In the genomic region with DNA sequence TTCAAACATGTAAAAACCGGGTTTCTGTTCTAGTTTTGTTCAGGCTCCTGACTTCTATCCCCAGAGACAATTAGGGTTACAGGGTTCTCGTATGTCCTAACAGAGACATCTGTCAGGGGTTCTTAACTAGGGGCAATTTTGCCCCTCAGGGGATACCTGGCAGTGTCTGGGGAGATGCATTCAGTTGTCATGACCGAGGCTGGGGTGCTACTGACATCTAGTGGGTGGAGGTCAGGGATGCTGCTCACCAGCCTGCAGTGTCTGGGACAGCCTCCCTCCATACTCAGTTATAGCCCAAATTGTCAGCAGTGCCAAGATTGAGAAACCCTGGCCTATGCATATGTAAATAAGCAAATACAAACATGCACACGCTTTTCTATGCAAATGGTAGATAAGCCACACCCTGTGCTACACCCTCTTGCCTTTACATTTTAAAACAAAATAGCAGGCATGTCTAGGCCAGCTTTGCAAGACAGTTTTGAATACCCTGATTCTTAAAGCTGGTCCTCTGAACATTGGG, we compare ENCODE assay signal across 9 cellular contexts. TPM values are rescaled to one million over a fixed set of nuclear protein-coding genes. Genes with fewer than 3 reads are reported as not detected.
DNase-seq lines count a peak whose midpoint lies in the region; ATAC-seq, FAIRE-seq and TF ChIP-seq lines count a peak whose summit lies in the region.
"Had no signal": no experiment of that assay in that cellular context is flagged by ENCODE, and none has a peak within 500 bp of the region (broad histone marks: within the 10 kb centered on the region; RNA-seq: fewer than 3 reads in every experiment).

No MANE protein-coding gene starts in this region.

- no peak overlapping the region for H3K4me3 Mint-ChIP-seq in activated CD8-positive, alpha-beta T cell treated with anti-CD3 and anti-CD28 coated beads, Interleukin-2, amount 10 ng/mL, durations not matched to agents 7 days and 5 days
- no peak overlapping the region for H3K4me3 Mint-ChIP-seq in naive thymus-derived CD4-positive, alpha-beta T cell
- H3K4me3 Mint-ChIP-seq: brain had no signal

- CTCF ChIA-PET in activated CD8-positive, alpha-beta T cell treated with anti-CD3 and anti-CD28 coated beads, Interleukin-2, amount 10 ng/mL, durations not matched to agents 7 days and 5 days (lab: Charles Lee), result interaction anchor here (0.8 to 4.7 kb wide), 9 partner anchors 8 to 277 kb away, joined by 3 to 53 read pairs (median 7); partner anchors contain the start of gene SOCS1
- CTCF ChIA-PET in naive thymus-derived CD4-positive, alpha-beta T cell (lab: Charles Lee), result interaction anchor here (0.6 kb wide), 1 partner anchor 861 kb away, joined by 3 read pairs; no protein-coding TSS in a partner anchor

- H3K9me3 ChIP-seq in naive thymus-derived CD4-positive, alpha-beta T cell (ENCODE audit: control insufficient read depth in 2 of 3, low read length in 3 of 3), result no peaks in the 10 kb centered on the region
- H3K9me3 ChIP-seq in kidney (ENCODE audit: control insufficient read depth in 1 of 2, low read length in 2 of 2), result no peaks in the 10 kb centered on the region

- POLR2A ChIA-PET in activated CD8-positive, alpha-beta T cell treated with anti-CD3 and anti-CD28 coated beads, Interleukin-2, amount 10 ng/mL, durations not matched to agents 7 days and 5 days (lab: Charles Lee), result no interaction called here
- POLR2A ChIA-PET in naive thymus-derived CD4-positive, alpha-beta T cell (lab: Charles Lee), result interaction anchor here (0.7 kb wide), 1 partner anchor 262 kb away, joined by 3 read pairs; no protein-coding TSS in a partner anchor

- FAIRE-seq in kidney (lab: Jason Lieb, UNC), result no peak

- H3K27ac ChIP-seq in naive thymus-derived CD4-positive, alpha-beta T cell (ENCODE audit: low read depth, low read length), result no peak overlapping the region
- H3K27ac ChIP-seq in kidney (ENCODE audit: low read depth in 2 of 2, low read length in 2 of 2), result no peak overlapping the region

- peaks cover 81% of the 10 kb centered on the region for H3K4me1 Mint-ChIP-seq in activated CD8-positive, alpha-beta T cell treated with anti-CD3 and anti-CD28 coated beads, Interleukin-2, amount 10 ng/mL, durations not matched to agents 7 days and 5 days (ENCODE audit: low read depth)
- peaks cover 11 to 74% (median 19%) of the 10 kb centered on the region in 7 donors for H3K4me1 Mint-ChIP-seq in naive thymus-derived CD4-positive, alpha-beta T cell

- peaks cover 0 to 10% of the 10 kb centered on the region in 2 donors for H3K4me1 ChIP-seq in naive thymus-derived CD4-positive, alpha-beta T cell (ENCODE audit: control insufficient read depth in 2 of 2, insufficient read depth in 2 of 2, low read length in 2 of 2)
- H3K4me1 ChIP-seq in kidney (ENCODE audit: control insufficient read depth in 1 of 2, insufficient read depth in 1 of 2, low read depth in 1 of 2, low read length in 2 of 2), result peaks cover 0 to 6% of the 10 kb centered on the region in 2 donors

- no peak overlapping the region for H3K9ac ChIP-seq in kidney (ENCODE audit: low read length in 2 of 2)

- H3K9me3 Mint-ChIP-seq in activated CD8-positive, alpha-beta T cell treated with anti-CD3 and anti-CD28 coated beads, Interleukin-2, amount 10 ng/mL, durations not matched to agents 7 days and 5 days (ENCODE audit: insufficient read depth), result no peaks in the 10 kb centered on the region
- H3K9me3 Mint-ChIP-seq in naive thymus-derived CD4-positive, alpha-beta T cell, result peaks cover 0 to 1% (median 0%) of the 10 kb centered on the region in 11 donors
- H3K9me3 Mint-ChIP-seq: brain had no signal

- H3K36me3 Mint-ChIP-seq in activated CD8-positive, alpha-beta T cell treated with anti-CD3 and anti-CD28 coated beads, Interleukin-2, amount 10 ng/mL, durations not matched to agents 7 days and 5 days (ENCODE audit: low read depth), result peaks cover 74% of the 10 kb centered on the region
- H3K36me3 Mint-ChIP-seq in naive thymus-derived CD4-positive, alpha-beta T cell, result peaks cover 9 to 45% (median 13%) of the 10 kb centered on the region in 5 donors

- no peaks in the 10 kb centered on the region for H3K27me3 Mint-ChIP-seq in activated CD8-positive, alpha-beta T cell treated with anti-CD3 and anti-CD28 coated beads, Interleukin-2, amount 10 ng/mL, durations not matched to agents 7 days and 5 days (ENCODE audit: low read depth)
- H3K27me3 Mint-ChIP-seq in naive thymus-derived CD4-positive, alpha-beta T cell, result no peaks in the 10 kb centered on the region
- H3K27me3 Mint-ChIP-seq: brain had no signal

- intact Hi-C loops in naive thymus-derived CD4-positive, alpha-beta T cell (cut with micrococcal nuclease), result no loop called here
- intact Hi-C loops in kidney (cut with DNase I), result no loop called here

- peak; percentile 83 for ATAC-seq in activated CD8-positive, alpha-beta T cell treated with anti-CD3 and anti-CD28 coated beads, Interleukin-2, amount 10 ng/mL, durations not matched to agents 7 days and 5 days
- ATAC-seq in naive thymus-derived CD4-positive, alpha-beta T cell, result peak; percentile 75

- H3K27ac Mint-ChIP-seq in activated CD8-positive, alpha-beta T cell treated with anti-CD3 and anti-CD28 coated beads, Interleukin-2, amount 10 ng/mL, durations not matched to agents 7 days and 5 days, result peak overlapping the region; percentile 64
- no peak overlapping the region for H3K27ac Mint-ChIP-seq in naive thymus-derived CD4-positive, alpha-beta T cell

- DNase-seq in activated effector memory CD4-positive, alpha-beta T cell treated with anti-CD3 and anti-CD28 coated beads, Interleukin-2, amount 50 U/mL, for 16 hours, result peak; percentile 76
- DNase-seq in activated effector memory CD4-positive, alpha-beta T cell treated with Interleukin-2 at 50 U/mL for 16 hours, result no peak
- DNase-seq in HCEC 1CT, result peak; percentile 32
- peak; percentile 93 for DNase-seq in NAMALWA (ENCODE audit: low spot score)
- peak; percentile 75 for DNase-seq in activated CD8-positive, alpha-beta T cell treated with anti-CD3 and anti-CD28 coated beads, Interleukin-2, amount 10 ng/mL, durations not matched to agents 7 days and 5 days
- no peak for DNase-seq in naive thymus-derived CD4-positive, alpha-beta T cell
- DNase-seq in kidney, result no peak
- DNase-seq in SIG-M5 (lab: John Stamatoyannopoulos, UW), result no peak

- H3K36me3 ChIP-seq in naive thymus-derived CD4-positive, alpha-beta T cell (ENCODE audit: control insufficient read depth in 2 of 3, insufficient read depth in 3 of 3, low read length in 3 of 3), result peaks cover 0 to 40% (median 0%) of the 10 kb centered on the region in 3 experiments
- peaks cover 5 to 8% of the 10 kb centered on the region in 2 donors for H3K36me3 ChIP-seq in kidney (ENCODE audit: control insufficient read depth in 1 of 2, insufficient read depth in 2 of 2, low read length in 2 of 2)

- TF ChIP-seq CTCF in kidney (IDR thresholded peaks at IDR 0.05; ENCODE audit: borderline replicate concordance, extremely low read depth, insufficient read depth), result no peak

- H3K4me3 ChIP-seq in naive thymus-derived CD4-positive, alpha-beta T cell (ENCODE audit: low read length), result no peak overlapping the region
- H3K4me3 ChIP-seq in kidney (ENCODE audit: low read length in 2 of 2), result no peak overlapping the region

- H3K27me3 ChIP-seq in naive thymus-derived CD4-positive, alpha-beta T cell (ENCODE audit: control insufficient read depth in 2 of 2, insufficient read depth in 2 of 2, low read length in 2 of 2), result no peaks in the 10 kb centered on the region

RNA-seq across cellular contexts. Expression of gene CLEC16A, which starts 37.4 kb away (rescaled TPM):
- total RNA-seq in activated CD8-positive, alpha-beta T cell treated with anti-CD3 and anti-CD28 coated beads, Interleukin-2, amount 10 ng/mL, durations not matched to agents 7 days and 5 days, result 10 to 100 TPM; 32.8 to 38.5 TPM
- 10 to 100 TPM; 28.2 to 38.2 (median 34.0) TPM for total RNA-seq in naive thymus-derived CD4-positive, alpha-beta T cell
- 10 to 100 TPM; 14.7 to 25.6 TPM for polyA plus RNA-seq in naive thymus-derived CD4-positive, alpha-beta T cell
- total RNA-seq in kidney, result 51.9 TPM
- polyA plus RNA-seq in kidney (ENCODE audit: insufficient read depth, low read depth, low replicate concordance), result 10.8 TPM

RNA-seq across cellular contexts. Expression of gene DEXI, which starts 39.5 kb away (rescaled TPM):
- total RNA-seq in activated CD8-positive, alpha-beta T cell treated with anti-CD3 and anti-CD28 coated beads, Interleukin-2, amount 10 ng/mL, durations not matched to agents 7 days and 5 days, result 10 to 100 TPM; 31.9 TPM
- 10 to 100 TPM; 13.2 to 39.8 (median 30.2) TPM for total RNA-seq in naive thymus-derived CD4-positive, alpha-beta T cell
- 10 to 100 TPM; 51.0 to 83.5 TPM for polyA plus RNA-seq in naive thymus-derived CD4-positive, alpha-beta T cell
- 31.0 TPM for total RNA-seq in kidney
- 46.2 TPM for polyA plus RNA-seq in kidney (ENCODE audit: insufficient read depth, low read depth, low replicate concordance)

Comparison
In these comparisons a context has a peak if more than half of its experiments do, and no peak if none do; other contexts are left out.
1. DNase-seq: peak in activated effector memory CD4-positive, alpha-beta T cell treated with anti-CD3 and anti-CD28 coated beads, Interleukin-2, amount 50 U/mL, for 16 hours (single experiment), HCEC 1CT (single experiment), NAMALWA (single experiment) and activated CD8-positive, alpha-beta T cell treated with anti-CD3 and anti-CD28 coated beads, Interleukin-2, amount 10 ng/mL, durations not matched to agents 7 days and 5 days (single experiment); none in activated effector memory CD4-positive, alpha-beta T cell treated with Interleukin-2 at 50 U/mL for 16 hours (single experiment), naive thymus-derived CD4-positive, alpha-beta T cell (0 of 9), kidney (single experiment) and SIG-M5 (single experiment).